In the genomic region with DNA sequence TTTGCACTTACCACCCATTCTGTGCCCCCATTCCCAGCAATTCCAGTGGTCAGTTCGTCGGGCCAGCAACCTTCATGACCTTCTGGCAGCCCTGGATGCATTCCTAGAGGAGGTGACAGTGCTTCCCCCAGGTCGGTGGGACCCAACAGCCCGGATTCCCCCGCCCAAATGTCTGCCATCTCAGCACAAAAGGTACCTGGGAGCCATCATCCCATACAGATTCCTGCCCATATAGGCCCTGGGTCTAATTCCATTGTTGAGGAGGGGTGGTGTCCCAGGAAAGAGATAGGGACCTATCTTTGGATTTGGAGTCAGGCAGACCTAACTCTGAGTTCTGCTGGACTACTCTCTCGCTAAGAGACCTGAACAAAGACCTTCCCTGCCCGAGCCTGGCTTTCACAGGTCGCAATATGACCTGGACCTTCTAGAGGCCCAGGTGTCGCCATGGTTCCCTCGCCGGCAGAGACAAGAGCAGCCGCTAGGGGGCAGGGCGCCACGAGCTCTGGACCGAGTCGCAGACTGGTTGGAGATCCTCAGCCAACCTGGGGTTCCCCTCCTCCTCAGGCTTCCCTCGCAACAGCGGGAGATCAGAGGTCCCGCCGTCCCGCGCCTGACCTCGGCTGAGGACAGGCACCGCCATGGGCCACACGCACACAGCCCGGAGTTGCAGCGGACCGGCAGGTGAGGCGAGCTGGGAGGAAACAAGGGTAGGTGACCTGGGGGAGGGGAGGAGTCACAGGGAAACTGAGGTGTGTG, we compare ENCODE assay signal across 8 cellular contexts. TPM values are rescaled to one million over a fixed set of nuclear protein-coding genes. Genes with fewer than 3 reads are reported as not detected.
DNase-seq lines count a peak whose midpoint lies in the region; ATAC-seq and TF ChIP-seq lines count a peak whose summit lies in the region.

No MANE protein-coding gene starts in this region.

- H3K9me3 ChIP-seq in HCT116 (ENCODE audit: control insufficient read depth in 1 of 2, insufficient read depth in 1 of 2, low read depth in 1 of 2, low read length in 2 of 2) = no peaks in the 10 kb centered on the region

- H2AFZ ChIP-seq in HCT116 (ENCODE audit: low read depth, low read length, poor library complexity, severe bottlenecking) = peak overlapping the region; percentile 63

- no peak for TF ChIP-seq POLR2A in HCT116 (IDR thresholded peaks at IDR 0.05; ENCODE audit: borderline replicate concordance, extremely low read depth, insufficient read depth, insufficient read length)

- H3K36me3 Mint-ChIP-seq in activated B cell treated with CpG ODN at 0.5 μM for 24 hours (ENCODE audit: low read depth) = no peaks in the 10 kb centered on the region

- no peaks in the 10 kb centered on the region for H3K36me3 ChIP-seq in HCT116 (ENCODE audit: control insufficient read depth in 1 of 2, insufficient read depth in 2 of 2, low read length in 2 of 2)

- CTCF ChIA-PET in HCT116 (lab: Charles Lee) = interaction anchor here (0.6 to 2.6 kb wide), 15 partner anchors 10 to 357 kb away, joined by 3 to 28 read pairs (median 5); partner anchors contain the start of genes ANKHD1, EIF4EBP3, HBEGF and IK
- CTCF ChIA-PET in activated B cell treated with CpG ODN at 0.5 μM for 24 hours (lab: Charles Lee) = interaction anchor here (0.6 to 3.1 kb wide), 14 partner anchors 9 to 510 kb away, joined by 3 to 24 read pairs (median 4); partner anchors contain the start of gene HBEGF

- peak; percentile 98 for TF ChIP-seq CTCF in GM12872 (IDR thresholded peaks at IDR 0.05; ENCODE audit: insufficient read depth, low read depth, low read length)
- peak in 2 of 3 experiments; percentile 94 to 99; a peak in 4 of 6 replicates for TF ChIP-seq CTCF in HCT116 (IDR thresholded peaks at IDR 0.05 in 2 of 3, conservative IDR thresholded peaks at IDR 0.05 in 1 of 3; ENCODE audit: borderline replicate concordance in 1 of 3, insufficient read depth in 1 of 3, low read depth in 2 of 3, low read length in 2 of 3)
- peak; percentile 70 for TF ChIP-seq CTCF in activated B cell treated with CpG ODN at 0.5 μM for 24 hours (IDR thresholded peaks at IDR 0.05)
- TF ChIP-seq CTCF in cardiac fibroblast (IDR thresholded peaks at IDR 0.05; ENCODE audit: low read depth, low read length) = peak; percentile 94

- H4K20me1 ChIP-seq in HCT116 (ENCODE audit: insufficient read depth) = no peaks in the 10 kb centered on the region

- peak; percentile 65 for DNase-seq in HCT116 (ENCODE audit: low read depth, low spot score)
- peak; percentile 41 for DNase-seq in MV-4-11 (lab: John Stamatoyannopoulos, UW)
- peak; percentile 70 for DNase-seq in activated B cell treated with CpG ODN at 0.5 μM for 24 hours
- peak; percentile 69 to 70 for DNase-seq in cardiac fibroblast (ENCODE audit: low read depth in 2 of 2)
- peak; percentile 37 for DNase-seq in kidney glomerular epithelial cell (lab: John Stamatoyannopoulos, UW)
- peak; percentile 90 to 91 for DNase-seq in stimulated activated CD4-positive, alpha-beta T cell treated with anti-CD3 and anti-CD28 coated beads, Interleukin-2, amount 100 ng/mL, for 24 hours
- DNase-seq in COLO829 (ENCODE audit: low spot score) = no peak

- peaks cover 6% of the 10 kb centered on the region for H3K4me1 Mint-ChIP-seq in activated B cell treated with CpG ODN at 0.5 μM for 24 hours

- no peaks in the 10 kb centered on the region for H3K9me2 ChIP-seq in HCT116 (ENCODE audit: insufficient read depth)

- H3K4me2 ChIP-seq in HCT116 (ENCODE audit: low read length) = peak overlapping the region; percentile 76

- no TSS peak for BruUV-seq in HCT116 (replicated peaks; lab: Mats Ljungman, UMichigan)

- TF ChIP-seq RAD21 in HCT116 (IDR thresholded peaks at IDR 0.05; ENCODE audit: low read depth) = no peak

- H3K4me3 ChIP-seq in HCT116 (replicated peaks in 1 of 2; ENCODE audit: low read depth in 1 of 2, low read length in 2 of 2) (peak overlapping the region; percentile 31 to 49), cardiac fibroblast (replicated peaks in 1 of 2; ENCODE audit: low read depth in 2 of 2, low read length in 2 of 2) (peak overlapping the region; percentile 40 to 41)

- peak overlapping the region; percentile 76 for H3K4me3 Mint-ChIP-seq in activated B cell treated with CpG ODN at 0.5 μM for 24 hours

- no peak overlapping the region for H3K27ac Mint-ChIP-seq in activated B cell treated with CpG ODN at 0.5 μM for 24 hours

- H3K79me2 ChIP-seq in HCT116 (ENCODE audit: insufficient read depth, low read length) = no peaks in the 10 kb centered on the region

- intact Hi-C loops in HCT116 (cut with micrococcal nuclease) = loop anchor here (2.0 kb wide), 1 partner anchor 356 kb away; no protein-coding TSS in a partner anchor
- intact Hi-C loops in activated B cell treated with CpG ODN at 0.5 μM for 24 hours (cut with micrococcal nuclease) = loop anchor here (2.0 to 5.0 kb wide), 3 partner anchors 276 to 679 kb away; partner anchors contain the start of gene TMCO6

- H3K4me1 ChIP-seq in HCT116 (ENCODE audit: control insufficient read depth in 1 of 2, insufficient read depth in 2 of 2, low read length in 2 of 2) = peaks cover 3 to 38% of the 10 kb centered on the region in 2 experiments; a peak in 3 of 4 replicates

- peak overlapping the region; percentile 41; the same call in 1 of the 2 replicates for H3K9ac ChIP-seq in HCT116 (ENCODE audit: low read length)

- no peaks in the 10 kb centered on the region for H3K27me3 ChIP-seq in HCT116 (ENCODE audit: insufficient read depth, low read length)

- no peaks in the 10 kb centered on the region for H3K9me3 Mint-ChIP-seq in activated B cell treated with CpG ODN at 0.5 μM for 24 hours

- H3K27me3 Mint-ChIP-seq in activated B cell treated with CpG ODN at 0.5 μM for 24 hours = no peaks in the 10 kb centered on the region

- POLR2A ChIA-PET in HCT116 (lab: Charles Lee) (interaction anchor here (1.0 to 1.4 kb wide), 3 partner anchors 9 to 357 kb away, joined by 3 to 4 read pairs (median 3); partner anchors contain the start of gene HBEGF), activated B cell treated with CpG ODN at 0.5 μM for 24 hours (lab: Charles Lee) (interaction anchor here (1.2 to 1.4 kb wide), 2 partner anchors 19 to 39 kb away, joined by 3 read pairs; partner anchors contain the start of gene ANKHD1)

- no peak overlapping the region; the same call in 1 of the 2 replicates for H3K27ac ChIP-seq in HCT116 (ENCODE audit: low read depth, low read length)

- ATAC-seq in HCT116 (peak; percentile 90), activated B cell treated with CpG ODN at 0.5 μM for 24 hours (ENCODE audit: low read depth) (peak; percentile 96)

- RAD21 ChIA-PET in HCT116 (lab: Charles Lee; ENCODE audit: low non-redundant PET in 1 of 2, low total read pairs in 2 of 2, uncharacterized antibody in 2 of 2, unreplicated experiment in 2 of 2) = no interaction called here

TF ChIP-seq in HCT116, 20 proteins besides CTCF, POLR2A, EP300 and RAD21 (continues in another document):
- TF ChIP-seq, protein P1, sequence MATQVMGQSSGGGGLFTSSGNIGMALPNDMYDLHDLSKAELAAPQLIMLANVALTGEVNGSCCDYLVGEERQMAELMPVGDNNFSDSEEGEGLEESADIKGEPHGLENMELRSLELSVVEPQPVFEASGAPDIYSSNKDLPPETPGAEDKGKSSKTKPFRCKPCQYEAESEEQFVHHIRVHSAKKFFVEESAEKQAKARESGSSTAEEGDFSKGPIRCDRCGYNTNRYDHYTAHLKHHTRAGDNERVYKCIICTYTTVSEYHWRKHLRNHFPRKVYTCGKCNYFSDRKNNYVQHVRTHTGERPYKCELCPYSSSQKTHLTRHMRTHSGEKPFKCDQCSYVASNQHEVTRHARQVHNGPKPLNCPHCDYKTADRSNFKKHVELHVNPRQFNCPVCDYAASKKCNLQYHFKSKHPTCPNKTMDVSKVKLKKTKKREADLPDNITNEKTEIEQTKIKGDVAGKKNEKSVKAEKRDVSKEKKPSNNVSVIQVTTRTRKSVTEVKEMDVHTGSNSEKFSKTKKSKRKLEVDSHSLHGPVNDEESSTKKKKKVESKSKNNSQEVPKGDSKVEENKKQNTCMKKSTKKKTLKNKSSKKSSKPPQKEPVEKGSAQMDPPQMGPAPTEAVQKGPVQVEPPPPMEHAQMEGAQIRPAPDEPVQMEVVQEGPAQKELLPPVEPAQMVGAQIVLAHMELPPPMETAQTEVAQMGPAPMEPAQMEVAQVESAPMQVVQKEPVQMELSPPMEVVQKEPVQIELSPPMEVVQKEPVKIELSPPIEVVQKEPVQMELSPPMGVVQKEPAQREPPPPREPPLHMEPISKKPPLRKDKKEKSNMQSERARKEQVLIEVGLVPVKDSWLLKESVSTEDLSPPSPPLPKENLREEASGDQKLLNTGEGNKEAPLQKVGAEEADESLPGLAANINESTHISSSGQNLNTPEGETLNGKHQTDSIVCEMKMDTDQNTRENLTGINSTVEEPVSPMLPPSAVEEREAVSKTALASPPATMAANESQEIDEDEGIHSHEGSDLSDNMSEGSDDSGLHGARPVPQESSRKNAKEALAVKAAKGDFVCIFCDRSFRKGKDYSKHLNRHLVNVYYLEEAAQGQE (IDR thresholded peaks at IDR 0.05; ENCODE audit: low read depth) = no peak
- TF ChIP-seq EZH2 (IDR thresholded peaks at IDR 0.05) (no peak), ELF1 (IDR thresholded peaks at IDR 0.05; ENCODE audit: borderline replicate concordance, low read depth) (no peak), ZFX (IDR thresholded peaks at IDR 0.05) (no peak), FOSL1 (IDR thresholded peaks at IDR 0.05; ENCODE audit: low read depth) (no peak), CBX3 (IDR thresholded peaks at IDR 0.05; ENCODE audit: low read depth) (no peak), YY1 (IDR thresholded peaks at IDR 0.05; ENCODE audit: extremely low read depth, insufficient replicate concordance, low read depth, low read length) (peak; percentile 66), SIN3A (IDR thresholded peaks at IDR 0.05; ENCODE audit: low read depth) (no peak), EGR1 (IDR thresholded peaks at IDR 0.05; ENCODE audit: low read depth) (no peak), EZH2phosphoT487 (IDR thresholded peaks at IDR 0.05; ENCODE audit: borderline replicate concordance) (no peak), CEBPB (IDR thresholded peaks at IDR 0.05; ENCODE audit: low read depth) (no peak), POLR2AphosphoS5 (IDR thresholded peaks at IDR 0.05; ENCODE audit: low read depth, low read length) (0 out of 2 replicates have a peak, but pooled peaks have one; percentile 22)
- TF ChIP-seq, protein P2, sequence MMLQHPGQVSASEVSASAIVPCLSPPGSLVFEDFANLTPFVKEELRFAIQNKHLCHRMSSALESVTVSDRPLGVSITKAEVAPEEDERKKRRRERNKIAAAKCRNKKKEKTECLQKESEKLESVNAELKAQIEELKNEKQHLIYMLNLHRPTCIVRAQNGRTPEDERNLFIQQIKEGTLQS (IDR thresholded peaks at IDR 0.05) = no peak

RNA-seq across cellular contexts. Expression of gene SLC4A9, which starts 3.1 kb away (rescaled TPM):
- 0.49 TPM for total RNA-seq in HCT116 (2021; ENCODE audit: unreplicated experiment)
- polyA plus RNA-seq in HCT116 (2012) = 0.08 and 0.26 TPM in 2 replicates
- total RNA-seq in activated B cell treated with CpG ODN at 0.5 μM for 24 hours = not detected in 2 replicates

RNA-seq across cellular contexts. Expression of gene HBEGF, which starts 16.6 kb away (rescaled TPM):
- 12.3 TPM for total RNA-seq in HCT116 (2021; ENCODE audit: unreplicated experiment)
- 20.8 and 21.7 TPM in 2 replicates for polyA plus RNA-seq in HCT116 (2012)
- 0.22 and 0.49 TPM in 2 replicates for total RNA-seq in activated B cell treated with CpG ODN at 0.5 μM for 24 hours

RNA-seq across cellular contexts. Expression of gene ANKHD1, which starts 38.6 kb away (rescaled TPM):
- total RNA-seq in HCT116 (2021; ENCODE audit: unreplicated experiment) = 80.8 TPM
- 64.2 and 67.7 TPM in 2 replicates for polyA plus RNA-seq in HCT116 (2012)
- 166 and 187 TPM in 2 replicates for total RNA-seq in activated B cell treated with CpG ODN at 0.5 μM for 24 hours
